Comparison of ENCODE assay signal across 21 cellular contexts in the genomic region with DNA sequence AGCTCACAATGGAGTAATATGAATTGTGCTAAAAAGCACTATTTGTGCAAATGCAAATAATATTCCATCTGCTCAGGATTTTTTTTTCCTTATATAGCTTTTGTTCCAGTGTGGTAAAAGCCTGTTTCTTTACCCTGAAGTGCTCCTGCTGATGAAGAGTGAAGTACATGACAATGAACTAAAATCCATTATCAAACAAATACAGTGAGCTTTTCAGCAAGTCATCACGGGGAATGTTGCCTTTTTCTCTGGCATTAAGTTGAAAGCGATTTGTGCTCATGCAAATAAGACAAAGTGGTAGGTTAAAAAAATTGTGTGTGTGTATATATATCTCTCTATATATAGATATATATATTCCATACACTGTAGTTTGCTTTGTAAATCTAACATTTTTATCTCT. TPM values are rescaled to one million over a fixed set of nuclear protein-coding genes. Genes with fewer than 3 reads are reported as not detected.
"Had no signal": no experiment of that assay in that cellular context is flagged by ENCODE, and none has a peak within 500 bp of the region (broad histone marks: within the 10 kb centered on the region; RNA-seq: fewer than 3 reads in every experiment).

No MANE protein-coding gene starts in this region.

- H3K9me3 Mint-ChIP-seq: activated naive CD4-positive, alpha-beta T cell treated with anti-CD3 and anti-CD28 coated beads for 36 hours; activated T-helper 17 cell treated with anti-CD3 and anti-CD28 coated beads, Interleukin-2, amount 50 U/mL, for 72 hours; memory B cell; natural killer cell treated with Interleukin-12 subunit alpha and Interleukin-12 subunit beta and Interleukin-15 and Interleukin-18, amount 100 ng/mL, for 72 hours had no signal

- H3K36me3 ChIP-seq: heart left ventricle, left ventricle myocardium inferior, suprapubic skin, upper lobe of left lung, WERI-Rb-1 had no signal

- DNase-seq: activated CD4-positive, alpha-beta T cell treated with anti-CD3 and anti-CD28 coated beads for 48 hours; activated naive CD4-positive, alpha-beta T cell treated with anti-CD3 and anti-CD28 coated beads for 36 hours; activated T-cell treated with anti-CD3 and anti-CD28 coated beads for 4 hours; caudate nucleus; effector CD8-positive, alpha-beta T cell; heart left ventricle; kidney; left ventricle myocardium inferior; occipital lobe; stimulated activated CD4-positive, alpha-beta T cell treated with anti-CD3 and anti-CD28 coated beads, Interleukin-2, amount 100 ng/mL, for 48 hours; stimulated activated naive CD4-positive, alpha-beta T cell treated with Interleukin-2 at 50 U/mL for 16 hours; T-helper 9 cell; upper lobe of left lung; WERI-Rb-1 had no signal

- H3K27me3 Mint-ChIP-seq: memory B cell; natural killer cell treated with Interleukin-12 subunit alpha and Interleukin-12 subunit beta and Interleukin-15 and Interleukin-18, amount 100 ng/mL, for 72 hours had no signal

- H3K9me3 ChIP-seq: suprapubic skin, upper lobe of left lung had no signal

- H3K36me3 Mint-ChIP-seq: memory B cell; natural killer cell treated with Interleukin-12 subunit alpha and Interleukin-12 subunit beta and Interleukin-15 and Interleukin-18, amount 100 ng/mL, for 72 hours had no signal

- H3K4me1 ChIP-seq: heart left ventricle, left ventricle myocardium inferior, suprapubic skin, upper lobe of left lung had no signal

- H3K27me3 ChIP-seq: heart left ventricle, suprapubic skin, upper lobe of left lung had no signal

- ATAC-seq: activated T-helper 17 cell treated with anti-CD3 and anti-CD28 coated beads, Interleukin-2, amount 50 U/mL, for 72 hours; heart left ventricle; natural killer cell treated with Interleukin-12 subunit alpha and Interleukin-12 subunit beta and Interleukin-15 and Interleukin-18, amount 100 ng/mL, for 72 hours had no signal

- H3K27ac ChIP-seq: coronary artery, heart left ventricle, left ventricle myocardium inferior, suprapubic skin, upper lobe of left lung, WERI-Rb-1 had no signal

- H3K4me1 Mint-ChIP-seq: activated T-helper 17 cell treated with anti-CD3 and anti-CD28 coated beads, Interleukin-2, amount 50 U/mL, for 72 hours; memory B cell had no signal

- H3K27ac Mint-ChIP-seq: activated naive CD4-positive, alpha-beta T cell treated with anti-CD3 and anti-CD28 coated beads for 36 hours; activated T-helper 17 cell treated with anti-CD3 and anti-CD28 coated beads, Interleukin-2, amount 50 U/mL, for 72 hours; memory B cell; natural killer cell treated with Interleukin-12 subunit alpha and Interleukin-12 subunit beta and Interleukin-15 and Interleukin-18, amount 100 ng/mL, for 72 hours had no signal

- H3K4me3 Mint-ChIP-seq: activated naive CD4-positive, alpha-beta T cell treated with anti-CD3 and anti-CD28 coated beads for 36 hours; activated T-helper 17 cell treated with anti-CD3 and anti-CD28 coated beads, Interleukin-2, amount 50 U/mL, for 72 hours; memory B cell; natural killer cell treated with Interleukin-12 subunit alpha and Interleukin-12 subunit beta and Interleukin-15 and Interleukin-18, amount 100 ng/mL, for 72 hours had no signal

- H3K4me3 ChIP-seq: coronary artery, heart left ventricle, left ventricle myocardium inferior, suprapubic skin, upper lobe of left lung had no signal

RNA-seq across cellular contexts. Expression of gene CCDC39, which starts 28.6 kb away (rescaled TPM):
- total RNA-seq: activated CD8-positive, alpha-beta memory T cell treated with anti-CD3 and anti-CD28 coated beads for 36 hours; activated naive CD4-positive, alpha-beta T cell treated with anti-CD3 and anti-CD28 coated beads for 36 hours; activated T-helper 17 cell treated with anti-CD3 and anti-CD28 coated beads, Interleukin-2, amount 50 U/mL, for 72 hours; heart left ventricle; left ventricle myocardium inferior; natural killer cell treated with Interleukin-12 subunit alpha and Interleukin-12 subunit beta and Interleukin-15 and Interleukin-18, amount 100 ng/mL, for 72 hours; pulmonary artery endothelial cell; suprapubic skin had no signal
